10 cellular contexts compared by ENCODE assay signal in the genomic region with DNA sequence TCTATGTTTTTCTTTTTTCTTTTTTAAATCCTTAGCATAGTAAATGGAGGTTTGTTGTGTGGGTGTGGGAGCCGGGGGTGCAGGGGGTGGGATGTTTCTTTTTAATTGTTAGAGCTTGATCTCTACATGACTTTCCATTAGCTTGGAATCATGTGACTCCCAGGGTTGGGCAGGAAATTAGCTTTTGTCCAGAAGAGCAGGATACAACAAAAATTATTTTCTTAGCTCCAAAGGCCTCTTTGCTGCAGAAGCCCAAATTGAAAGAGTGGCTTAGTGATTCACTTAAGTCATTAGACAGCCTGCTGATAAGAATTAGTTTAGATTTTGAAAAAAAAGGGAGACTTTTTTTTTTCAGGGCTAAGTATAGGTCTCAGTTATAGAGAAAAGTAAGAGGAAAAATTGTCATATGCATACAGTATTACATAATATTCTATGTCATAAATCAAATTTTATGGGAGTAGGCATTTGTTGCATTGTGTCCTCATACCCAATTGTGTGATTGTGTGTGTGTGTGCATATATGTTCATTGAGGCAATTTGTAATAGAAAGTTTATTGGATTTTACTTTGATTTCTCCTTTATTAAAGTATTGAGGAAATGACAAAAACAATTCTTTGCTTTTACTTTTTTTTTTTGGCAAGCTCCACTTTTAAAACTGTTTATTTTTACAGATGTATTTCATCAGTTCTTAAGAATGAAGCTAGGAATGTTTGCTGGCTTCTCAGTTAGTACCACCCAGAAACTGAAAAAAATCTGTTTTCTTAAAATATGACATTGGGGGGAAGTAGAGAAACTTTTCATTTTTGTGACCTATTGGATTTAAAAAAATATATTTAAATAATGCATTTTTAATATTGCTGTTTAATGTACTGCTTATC. TPM values are rescaled to one million over a fixed set of nuclear protein-coding genes. Genes with fewer than 3 reads are reported as not detected.
DNase-seq lines count a peak whose midpoint lies in the region; ATAC-seq, FAIRE-seq and TF ChIP-seq lines count a peak whose summit lies in the region.
"Had no signal": no experiment of that assay in that cellular context is flagged by ENCODE, and none has a peak within 500 bp of the region (broad histone marks: within the 10 kb centered on the region; RNA-seq: fewer than 3 reads in every experiment).

No MANE protein-coding gene starts in this region.

- H3K4me3 ChIP-seq in GM23248 (peak overlapping the region; percentile 41), brain microvascular endothelial cell (ENCODE audit: low read depth, low read length) (no peak overlapping the region), kidney (ENCODE audit: low read length in 2 of 2) (no peak overlapping the region)

- peaks cover 32% of the 10 kb centered on the region for H3F3A ChIP-seq in GM23248 (ENCODE audit: insufficient read depth)

- WGBS in GM23248 (ENCODE audit: low coverage in 1 of 2, low lambda C conversion rate in 2 of 2, missing lambda C conversion rate in 2 of 2), 2 experiments, result 3 to 6% methylated on average over 1 of the region's 1 CpG

- H3K79me2 ChIP-seq in GM23248 (ENCODE audit: insufficient read depth), result no peaks in the 10 kb centered on the region

- TF ChIP-seq CTCF in brain microvascular endothelial cell (IDR thresholded peaks at IDR 0.05; ENCODE audit: low read depth, low read length, missing control alignments) (no peak), kidney (IDR thresholded peaks at IDR 0.05; ENCODE audit: borderline replicate concordance, extremely low read depth, insufficient read depth) (no peak)

- H3K9me3 ChIP-seq in GM23248 (ENCODE audit: low read depth), result no peaks in the 10 kb centered on the region
- peaks cover 0 to 3% of the 10 kb centered on the region in 2 donors for H3K9me3 ChIP-seq in kidney (ENCODE audit: control insufficient read depth in 1 of 2, low read length in 2 of 2)

- H4K20me1 ChIP-seq in GM23248 (ENCODE audit: insufficient read depth), result no peaks in the 10 kb centered on the region

- peak overlapping the region; percentile 68 for H3K27ac ChIP-seq in GM23248
- H3K27ac ChIP-seq in brain microvascular endothelial cell, result peak overlapping the region; percentile 55
- no peak overlapping the region for H3K27ac ChIP-seq in kidney (ENCODE audit: low read depth in 2 of 2, low read length in 2 of 2)

- intact Hi-C loops in kidney (cut with DNase I), result no loop called here

- peaks cover 44% of the 10 kb centered on the region for H3K4me1 ChIP-seq in GM23248 (ENCODE audit: insufficient read depth)
- peaks cover 0 to 5% of the 10 kb centered on the region in 2 donors for H3K4me1 ChIP-seq in kidney (ENCODE audit: control insufficient read depth in 1 of 2, insufficient read depth in 1 of 2, low read depth in 1 of 2, low read length in 2 of 2)

- no peaks in the 10 kb centered on the region for H3K27me3 ChIP-seq in GM23248 (replicated peaks; ENCODE audit: insufficient read depth)
- H3K27me3 ChIP-seq in brain microvascular endothelial cell (replicated peaks), result no peaks in the 10 kb centered on the region

- peak; percentile 47 for FAIRE-seq in kidney (lab: Jason Lieb, UNC)

- no peaks in the 10 kb centered on the region for H3K9me2 ChIP-seq in GM23248 (ENCODE audit: insufficient read depth)

- DNase-seq in GM23248, result peak; percentile 74
- no peak for DNase-seq in brain microvascular endothelial cell
- no peak for DNase-seq in kidney
- DNase-seq in stromal cell of bone marrow (ENCODE audit: low read depth), result peak; percentile 21
- DNase-seq in effector CD8-positive, alpha-beta T cell (lab: John Stamatoyannopoulos, UW), result no peak
- DNase-seq: DND-41 had no signal

- H2AFZ ChIP-seq in GM23248, result peak overlapping the region; percentile 37

- no peak for ATAC-seq in HG03571 (IDR thresholded peaks at IDR 0.05; ENCODE audit: unreplicated experiment)
- no peak for ATAC-seq in GM21526 (IDR thresholded peaks at IDR 0.05; ENCODE audit: low FRiP score, unreplicated experiment)
- ATAC-seq in HG03460 (IDR thresholded peaks at IDR 0.05; ENCODE audit: unreplicated experiment), result no peak

- in situ Hi-C loops in GM23248 (cut with MboI), result no loop called here
- in situ Hi-C loops in brain microvascular endothelial cell (cut with HindIII; ENCODE audit: low pct_ligation_motif_present, low sequenced_read_pairs), result no loop called here

- H3K9ac ChIP-seq in GM23248, result peak overlapping the region; percentile 31
- no peak overlapping the region for H3K9ac ChIP-seq in kidney (ENCODE audit: low read length in 2 of 2)

- peak overlapping the region; percentile 78 for H3K4me2 ChIP-seq in GM23248 (ENCODE audit: unreplicated experiment)

- no peaks in the 10 kb centered on the region for H3K36me3 ChIP-seq in GM23248 (ENCODE audit: low read depth)
- H3K36me3 ChIP-seq in brain microvascular endothelial cell (replicated peaks), result no peaks in the 10 kb centered on the region
- H3K36me3 ChIP-seq in kidney (ENCODE audit: control insufficient read depth in 1 of 2, insufficient read depth in 2 of 2, low read length in 2 of 2), result no peaks in the 10 kb centered on the region

RNA-seq across cellular contexts. Expression of a gene that starts 47.4 kb away (rescaled TPM):
- not detected in 2 replicates for total RNA-seq in GM23248 (2014; rRNA removed; shearing (Covaris generic))
- polyA plus RNA-seq in GM23248 (2016; fragmentation: Nextera tagmentation; extraction: Ambion mirVana) (not detected in 2 replicates), kidney (ENCODE audit: insufficient read depth, low read depth, low replicate concordance) (not detected)
- not detected for total RNA-seq in kidney
- polyA plus RNA-seq: neural cell had no signal

Comparison
In these comparisons a context has a peak if more than half of its experiments do, and no peak if none do; other contexts are left out.
1. DNase-seq: peak in GM23248 (single experiment) and stromal cell of bone marrow (single experiment); none in brain microvascular endothelial cell (single experiment), kidney (single experiment) and effector CD8-positive, alpha-beta T cell (single experiment).
2. H3K27ac ChIP-seq: peak in GM23248 (single experiment) and brain microvascular endothelial cell (single experiment); none in kidney (0 of 2).